9 cellular contexts compared by ENCODE assay signal in the genomic region with DNA sequence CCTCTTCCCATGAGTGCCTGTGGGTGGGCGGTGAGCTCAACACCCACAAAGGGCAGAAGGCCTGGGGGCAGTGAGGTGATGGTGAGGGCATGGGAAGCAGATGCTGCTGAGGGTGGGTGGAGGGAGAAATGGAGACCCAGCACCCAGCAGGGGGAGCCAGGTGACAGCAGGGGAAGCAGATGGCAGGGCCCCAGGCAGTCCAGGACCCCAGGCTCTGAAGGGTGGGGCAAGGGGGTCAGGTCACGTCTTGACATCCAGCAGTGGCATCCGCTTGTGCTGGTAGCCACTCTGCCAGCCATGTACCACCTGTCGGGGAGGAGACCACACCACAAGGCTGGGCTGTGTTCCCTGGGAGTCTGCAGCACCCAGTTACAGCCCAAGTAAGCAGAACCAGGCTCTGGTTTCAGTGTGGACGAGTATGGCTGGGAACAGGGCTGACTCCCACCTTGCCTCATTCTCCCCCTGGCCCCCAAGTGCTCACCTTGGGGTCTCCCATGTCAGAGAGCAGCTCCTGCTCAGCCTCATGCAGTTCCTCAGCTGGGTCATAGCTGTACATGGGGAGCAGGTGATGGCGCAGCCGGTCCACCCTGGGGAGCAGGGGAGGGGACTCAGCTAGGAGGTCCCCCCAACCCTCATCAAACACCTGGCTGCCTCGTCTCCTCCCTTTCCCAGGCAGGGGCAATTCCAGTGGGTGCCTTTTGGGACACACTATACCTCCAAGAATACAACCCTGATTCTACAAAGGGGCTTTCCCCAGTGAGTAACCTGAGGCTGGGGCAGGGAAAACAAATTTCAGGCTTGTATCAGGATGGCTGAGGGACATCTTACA. TPM values are rescaled to one million over a fixed set of nuclear protein-coding genes. Genes with fewer than 3 reads are reported as not detected.
DNase-seq lines count a peak whose midpoint lies in the region; ATAC-seq, FAIRE-seq and TF ChIP-seq lines count a peak whose summit lies in the region.
"Had no signal": no experiment of that assay in that cellular context is flagged by ENCODE, and none has a peak within 500 bp of the region (broad histone marks: within the 10 kb centered on the region; RNA-seq: fewer than 3 reads in every experiment).

No MANE protein-coding gene starts in this region.

- H3K27ac Mint-ChIP-seq in activated T-cell treated with anti-CD3 and anti-CD28 coated beads, Interleukin-2, amount 50 U/mL, for 72 hours = no peak overlapping the region
- peak overlapping the region; percentile 63 for H3K27ac Mint-ChIP-seq in stimulated activated naive CD8-positive, alpha-beta T cell treated with anti-CD3 and anti-CD28 coated beads, Interleukin-15, Interleukin-2, amounts not matched to agents 100 ng/mL and 50 ng/mL, for 24 hours

- H3K9me3 Mint-ChIP-seq in activated T-cell treated with anti-CD3 and anti-CD28 coated beads, Interleukin-2, amount 50 U/mL, for 72 hours = no peaks in the 10 kb centered on the region
- no peaks in the 10 kb centered on the region for H3K9me3 Mint-ChIP-seq in stimulated activated naive CD8-positive, alpha-beta T cell treated with anti-CD3 and anti-CD28 coated beads, Interleukin-15, Interleukin-2, amounts not matched to agents 100 ng/mL and 50 ng/mL, for 24 hours

- FAIRE-seq in GM12891 (lab: Jason Lieb, UNC) = no peak

- H3K27me3 Mint-ChIP-seq in activated T-cell treated with anti-CD3 and anti-CD28 coated beads, Interleukin-2, amount 50 U/mL, for 72 hours (ENCODE audit: low read depth) = no peaks in the 10 kb centered on the region
- H3K27me3 Mint-ChIP-seq in stimulated activated naive CD8-positive, alpha-beta T cell treated with anti-CD3 and anti-CD28 coated beads, Interleukin-15, Interleukin-2, amounts not matched to agents 100 ng/mL and 50 ng/mL, for 24 hours = no peaks in the 10 kb centered on the region

- intact Hi-C loops in head of caudate nucleus (cut with DNase I) = loop anchor here (5.0 kb wide), 1 partner anchor 171 kb away; no protein-coding TSS in a partner anchor

- TF ChIP-seq CTCF in AG09309 (IDR thresholded peaks at IDR 0.05; ENCODE audit: control insufficient read depth, insufficient read depth, low read depth, low read length, missing control alignments) = peak; percentile 62

- peaks cover 0 to 11% of the 10 kb centered on the region in 2 donors for H3K36me3 Mint-ChIP-seq in activated T-cell treated with anti-CD3 and anti-CD28 coated beads, Interleukin-2, amount 50 U/mL, for 72 hours (ENCODE audit: insufficient read depth in 2 of 2)
- H3K36me3 Mint-ChIP-seq in stimulated activated naive CD8-positive, alpha-beta T cell treated with anti-CD3 and anti-CD28 coated beads, Interleukin-15, Interleukin-2, amounts not matched to agents 100 ng/mL and 50 ng/mL, for 24 hours (ENCODE audit: low read depth) = peaks cover 34% of the 10 kb centered on the region

- no peak for DNase-seq in AG09309 (ENCODE audit: low read depth)
- DNase-seq in GM12891 (ENCODE audit: insufficient read length, low spot score) = no peak
- peak; percentile 77 for DNase-seq in NCI-H82 treated with DMSO at 0.1 percent for 48 hours (lab: John Stamatoyannopoulos, UW; ENCODE audit: unreplicated experiment)
- peak in 1 of 2 donors; percentile 72 for DNase-seq in activated T-cell treated with anti-CD3 and anti-CD28 coated beads, Interleukin-2, amount 50 U/mL, for 72 hours
- DNase-seq in head of caudate nucleus = peak in 26 of 42 donors; percentile 19 to 74 (median 46)
- DNase-seq in HPDE6-E6E7 (ENCODE audit: extremely low spot score) = no peak

- peaks cover 71% of the 10 kb centered on the region for H3K4me1 Mint-ChIP-seq in activated T-cell treated with anti-CD3 and anti-CD28 coated beads, Interleukin-2, amount 50 U/mL, for 72 hours (ENCODE audit: low read depth)
- peaks cover 76% of the 10 kb centered on the region for H3K4me1 Mint-ChIP-seq in stimulated activated naive CD8-positive, alpha-beta T cell treated with anti-CD3 and anti-CD28 coated beads, Interleukin-15, Interleukin-2, amounts not matched to agents 100 ng/mL and 50 ng/mL, for 24 hours (ENCODE audit: low read depth)

- no peak overlapping the region for H3K4me3 ChIP-seq in AG09309 (ENCODE audit: control insufficient read depth, low read depth, low read length)
- H3K4me3 ChIP-seq: left lung had no signal

- H3K4me3 Mint-ChIP-seq in activated T-cell treated with anti-CD3 and anti-CD28 coated beads, Interleukin-2, amount 50 U/mL, for 72 hours = peak overlapping the region; percentile 47 to 58
- H3K4me3 Mint-ChIP-seq in stimulated activated naive CD8-positive, alpha-beta T cell treated with anti-CD3 and anti-CD28 coated beads, Interleukin-15, Interleukin-2, amounts not matched to agents 100 ng/mL and 50 ng/mL, for 24 hours = peak overlapping the region; percentile 35

- TF ChIP-seq POLR2A in GM12891 (IDR thresholded peaks at IDR 0.05; ENCODE audit: low read depth, low read length) = peak; percentile 86

- no peak for ATAC-seq in activated T-cell treated with anti-CD3 and anti-CD28 coated beads, Interleukin-2, amount 50 U/mL, for 72 hours (replicated peaks in 1 of 2)
- ATAC-seq in HG03025 (IDR thresholded peaks at IDR 0.05; ENCODE audit: low FRiP score, unreplicated experiment) = no peak
- ATAC-seq: left lung had no signal

TF ChIP-seq in GM12891, 5 proteins besides CTCF, POLR2A, EP300 and RAD21:
- peak; percentile 97 for TF ChIP-seq POLR2AphosphoS5 (IDR thresholded peaks at IDR 0.05; ENCODE audit: low read depth, low read length)
- no peak for TF ChIP-seq TAF1 (IDR thresholded peaks at IDR 0.05; ENCODE audit: low read depth, low read length)
- peak; percentile 83 for TF ChIP-seq POU2F2 (IDR thresholded peaks at IDR 0.05; ENCODE audit: low read depth, low read length)
- no peak for TF ChIP-seq SPI1 (IDR thresholded peaks at IDR 0.05; ENCODE audit: low read depth, low read length)
- TF ChIP-seq PAX5 (IDR thresholded peaks at IDR 0.05; ENCODE audit: insufficient read depth, low read length, severe bottlenecking) = no peak

RNA-seq across cellular contexts. Expression of a gene that starts 2.0 kb away (rescaled TPM):
- polyA plus RNA-seq in GM12891 (2012; ENCODE audit: low read depth, missing spikeins) = 14.2 TPM
- 10 to 100 TPM; 22.8 to 26.7 TPM for total RNA-seq in activated T-cell treated with anti-CD3 and anti-CD28 coated beads, Interleukin-2, amount 50 U/mL, for 72 hours

RNA-seq across cellular contexts. Expression of a gene that starts 10.1 kb away (rescaled TPM):
- polyA plus RNA-seq in GM12891 (2012; ENCODE audit: low read depth, missing spikeins) = 367 TPM
- 100 to 1,000 TPM; 454 to 573 TPM for total RNA-seq in activated T-cell treated with anti-CD3 and anti-CD28 coated beads, Interleukin-2, amount 50 U/mL, for 72 hours

Comparison
In these comparisons a context has a peak if more than half of its experiments do, and no peak if none do; other contexts are left out.
1. DNase-seq: peak in NCI-H82 treated with DMSO at 0.1 percent for 48 hours (single experiment) and head of caudate nucleus (26 of 42); none in AG09309 (single experiment), GM12891 (single experiment) and HPDE6-E6E7 (single experiment).